ENCODE assay signal across 8 cellular contexts in the genomic region with DNA sequence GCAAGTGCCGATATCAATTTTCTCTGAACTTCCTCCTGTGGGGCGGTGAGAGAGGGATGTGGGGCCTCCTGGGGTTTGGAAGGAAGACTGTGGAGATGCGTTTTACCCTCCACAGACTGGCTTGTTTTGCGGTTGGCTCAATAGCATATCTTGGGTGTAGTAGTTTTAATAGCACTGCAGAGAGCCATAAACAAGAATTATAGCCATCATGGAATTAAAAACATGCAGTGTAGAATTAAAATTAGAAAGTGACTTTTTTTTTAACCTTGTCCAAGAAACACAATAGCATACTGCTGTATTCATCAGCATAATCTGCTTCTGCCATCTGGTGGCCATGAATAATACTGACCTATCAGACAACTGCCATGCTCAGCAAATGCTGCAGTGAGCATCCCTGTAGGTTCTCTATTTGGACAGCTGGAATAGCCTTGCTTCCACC. TPM values are rescaled to one million over a fixed set of nuclear protein-coding genes. Genes with fewer than 3 reads are reported as not detected.
DNase-seq lines count a peak whose midpoint lies in the region; ATAC-seq and TF ChIP-seq lines count a peak whose summit lies in the region.

No MANE protein-coding gene starts in this region.

- no peaks in the 10 kb centered on the region for H3K9me3 ChIP-seq in SU-DHL-6 (ENCODE audit: insufficient read depth, low read length)
- H3K9me3 ChIP-seq in lower lobe of right lung: no peaks in the 10 kb centered on the region
- no peaks in the 10 kb centered on the region for H3K9me3 ChIP-seq in thoracic aorta

- H3F3A ChIP-seq in SU-DHL-6 (ENCODE audit: insufficient read depth): no peaks in the 10 kb centered on the region

- no peak overlapping the region for H3K9ac ChIP-seq in SU-DHL-6 (ENCODE audit: low read length)

- H3K9me2 ChIP-seq in SU-DHL-6 (replicated peaks; ENCODE audit: insufficient read depth, low read length): no peaks in the 10 kb centered on the region

- no peak overlapping the region for H3K4me3 ChIP-seq in SU-DHL-6 (ENCODE audit: insufficient read depth, low read length, poor library complexity, severe bottlenecking)
- no peak overlapping the region for H3K4me3 ChIP-seq in lower lobe of right lung
- no peak overlapping the region for H3K4me3 ChIP-seq in thoracic aorta

- H3K4me1 ChIP-seq in lower lobe of right lung (no peaks in the 10 kb centered on the region), thoracic aorta (ENCODE audit: control insufficient read depth in 1 of 2, low read depth in 2 of 2) (peaks cover 0 to 10% of the 10 kb centered on the region in 2 donors)

- no peak overlapping the region for H3K27ac ChIP-seq in SU-DHL-6 (ENCODE audit: low read depth, low read length)
- H3K27ac ChIP-seq in lower lobe of right lung: no peak overlapping the region
- H3K27ac ChIP-seq in thoracic aorta: peak overlapping the region; percentile 28 to 33

- no peaks in the 10 kb centered on the region for H3K79me2 ChIP-seq in SU-DHL-6 (ENCODE audit: insufficient read depth, low read length)

- no peak overlapping the region for H2AFZ ChIP-seq in SU-DHL-6 (ENCODE audit: low read depth, low read length, severe bottlenecking)

- no peaks in the 10 kb centered on the region for H3K36me3 ChIP-seq in SU-DHL-6 (ENCODE audit: low read length)
- H3K36me3 ChIP-seq in lower lobe of right lung: no peaks in the 10 kb centered on the region
- H3K36me3 ChIP-seq in thoracic aorta: no peaks in the 10 kb centered on the region

- peak; percentile 15 for TF ChIP-seq CTCF in SU-DHL-6 (IDR thresholded peaks at IDR 0.05; ENCODE audit: insufficient read depth, low read length, poor library complexity, severe bottlenecking)
- TF ChIP-seq CTCF in lower lobe of right lung (IDR thresholded peaks at IDR 0.05): peak; percentile 61
- peak; percentile 53 for TF ChIP-seq CTCF in thoracic aorta (IDR thresholded peaks at IDR 0.05)

- peak; percentile 57 for DNase-seq in ELR (ENCODE audit: low read depth)
- DNase-seq in NCI-H146 (lab: John Stamatoyannopoulos, UW): peak; percentile 81
- DNase-seq in dedifferentiated amniotic fluid mesenchymal stem cell (ENCODE audit: extremely low spot score): peak; percentile 72
- DNase-seq in lower lobe of right lung: no peak
- DNase-seq in thoracic aorta (ENCODE audit: low spot score): peak; percentile 2

- no peak overlapping the region for H3K4me2 ChIP-seq in SU-DHL-6 (ENCODE audit: low read depth, low read length, poor library complexity, severe bottlenecking)

- ATAC-seq in GM21786 (IDR thresholded peaks at IDR 0.05; ENCODE audit: unreplicated experiment) (peak; percentile 79), lower lobe of right lung (peak in 1 of 2 donors; percentile 79), thoracic aorta (ENCODE audit: insufficient number of reproducible peaks, low FRiP score, low read depth) (peak; percentile 55)
- ATAC-seq in activated CD4-positive, CD25-positive, alpha-beta regulatory T cell treated with anti-CD3 and anti-CD28 coated beads, Interleukin-2, amount 50 U/mL, for 24 hours: no peak

- no peaks in the 10 kb centered on the region for H4K20me1 ChIP-seq in SU-DHL-6 (ENCODE audit: low read depth, low read length)

- H3K27me3 ChIP-seq in SU-DHL-6 (ENCODE audit: low read length): no peaks in the 10 kb centered on the region
- no peaks in the 10 kb centered on the region for H3K27me3 ChIP-seq in lower lobe of right lung (ENCODE audit: low read depth)
- no peaks in the 10 kb centered on the region for H3K27me3 ChIP-seq in thoracic aorta (replicated peaks; ENCODE audit: insufficient read depth)

- intact Hi-C loops in lower lobe of right lung (cut with DNase I): no loop called here

RNA-seq across cellular contexts. Expression of a gene that starts 47.3 kb away (rescaled TPM):
- total RNA-seq in lower lobe of right lung (12.3 TPM), thoracic aorta (10 to 100 TPM in 1 of 2 donors, 1 to 10 TPM in 1; 5.6 to 20.1 TPM)

Comparison
In these comparisons a context has a peak if more than half of its experiments do, and no peak if none do; other contexts are left out.
1. ATAC-seq: peak in GM21786 (single experiment) and thoracic aorta (single experiment); none in activated CD4-positive, CD25-positive, alpha-beta regulatory T cell treated with anti-CD3 and anti-CD28 coated beads, Interleukin-2, amount 50 U/mL, for 24 hours (0 of 2).
2. H3K27ac ChIP-seq: peak in thoracic aorta (2 of 2); none in SU-DHL-6 (single experiment) and lower lobe of right lung (single experiment).
3. Peak in every context shown above with its lines, with median percentiles within 50 percentile points of each other: CTCF ChIP-seq.